12 cellular contexts compared by ENCODE assay signal in genomic region chr17:16997514-16998429, GRCh38. TPM values are rescaled to one million over a fixed set of nuclear protein-coding genes. Genes with fewer than 3 reads are reported as not detected.
DNase-seq lines count a peak whose midpoint lies in the region; ATAC-seq and TF ChIP-seq lines count a peak whose summit lies in the region.
"Had no signal": no experiment of that assay in that cellular context is flagged by ENCODE, and none has a peak within 500 bp of the region (broad histone marks: within the 10 kb centered on the region; RNA-seq: fewer than 3 reads in every experiment).

No MANE protein-coding gene starts in this region.

- peak; percentile 81 for TF ChIP-seq CTCF in AG04450 (IDR thresholded peaks at IDR 0.05; ENCODE audit: low read depth, low read length)
- TF ChIP-seq CTCF in Loucy (conservative IDR thresholded peaks at IDR 0.05; ENCODE audit: low read length): peak; percentile 75
- TF ChIP-seq CTCF in brain microvascular endothelial cell (IDR thresholded peaks at IDR 0.05; ENCODE audit: low read depth, low read length, missing control alignments): peak; percentile 87

- H4K20me1 ChIP-seq in Loucy (ENCODE audit: insufficient read depth, low read length, poor library complexity, severe bottlenecking): no peaks in the 10 kb centered on the region

- H3K36me3 Mint-ChIP-seq in activated CD4-positive, alpha-beta memory T cell treated with anti-CD3 and anti-CD28 coated beads for 36 hours: no peaks in the 10 kb centered on the region
- H3K36me3 Mint-ChIP-seq: CD8-positive, alpha-beta T cell had no signal

- H3K27ac ChIP-seq in AG04450 (ENCODE audit: low read depth, low read length) (no peak overlapping the region), brain microvascular endothelial cell (no peak overlapping the region)
- H3K27ac ChIP-seq: transverse colon had no signal

- no peak overlapping the region for H2AFZ ChIP-seq in Loucy (ENCODE audit: low read length)

- H3K4me3 Mint-ChIP-seq in activated CD4-positive, alpha-beta memory T cell treated with anti-CD3 and anti-CD28 coated beads for 36 hours: no peak overlapping the region
- H3K4me3 Mint-ChIP-seq: CD8-positive, alpha-beta T cell had no signal

- H3K36me3 ChIP-seq in Loucy (ENCODE audit: insufficient read depth, low read length) (no peaks in the 10 kb centered on the region), brain microvascular endothelial cell (replicated peaks) (no peaks in the 10 kb centered on the region)
- H3K36me3 ChIP-seq: transverse colon had no signal

- in situ Hi-C loops in brain microvascular endothelial cell (cut with HindIII; ENCODE audit: low pct_ligation_motif_present, low sequenced_read_pairs): no loop called here

- H3K4me1 Mint-ChIP-seq in activated CD4-positive, alpha-beta memory T cell treated with anti-CD3 and anti-CD28 coated beads for 36 hours (ENCODE audit: low read depth): no peaks in the 10 kb centered on the region

- no peaks in the 10 kb centered on the region for H3K9me2 ChIP-seq in Loucy (replicated peaks; ENCODE audit: low read depth, low read length)

- CTCF ChIA-PET in AG04450 (lab: Charles Lee): interaction anchor here (0.5 to 1.0 kb wide), 17 partner anchors 8 to 649 kb away, joined by 3 to 5 read pairs (median 4); no protein-coding TSS in a partner anchor
- CTCF ChIA-PET in activated CD4-positive, alpha-beta memory T cell treated with anti-CD3 and anti-CD28 coated beads for 36 hours (lab: Charles Lee): no interaction called here

- H3K9ac ChIP-seq in Loucy (ENCODE audit: low read depth, low read length, poor library complexity, severe bottlenecking): no peak overlapping the region

- POLR2A ChIA-PET in AG04450 (lab: Yijun Ruan, JAX): no interaction called here
- POLR2A ChIA-PET in activated CD4-positive, alpha-beta memory T cell treated with anti-CD3 and anti-CD28 coated beads for 36 hours (lab: Charles Lee): no interaction called here

- DNase-seq in AG04450 (ENCODE audit: low read depth, low spot score): no peak
- peak; percentile 16 for DNase-seq in brain microvascular endothelial cell
- no peak for DNase-seq in NK-92 treated with Interleukin-12 subunit alpha and Interleukin-12 subunit beta, amount 100 ng/mL, for 24 hours (lab: John Stamatoyannopoulos, UW)
- no peak for DNase-seq in activated CD4-positive, alpha-beta memory T cell treated with anti-CD3 and anti-CD28 coated beads for 36 hours
- DNase-seq: NCI-H774, transverse colon had no signal

- no peak overlapping the region for H3K27ac Mint-ChIP-seq in activated CD4-positive, alpha-beta memory T cell treated with anti-CD3 and anti-CD28 coated beads for 36 hours
- H3K27ac Mint-ChIP-seq: CD8-positive, alpha-beta T cell had no signal

- no peaks in the 10 kb centered on the region for H3K79me2 ChIP-seq in Loucy (ENCODE audit: insufficient read depth, low read length)

- H3K9me3 Mint-ChIP-seq in activated CD4-positive, alpha-beta memory T cell treated with anti-CD3 and anti-CD28 coated beads for 36 hours: no peaks in the 10 kb centered on the region
- H3K9me3 Mint-ChIP-seq: CD8-positive, alpha-beta T cell had no signal

- H3K4me3 ChIP-seq in AG04450 (ENCODE audit: low read depth, low read length) (no peak overlapping the region), Loucy (ENCODE audit: low read length, poor library complexity, severe bottlenecking) (no peak overlapping the region), brain microvascular endothelial cell (ENCODE audit: low read depth, low read length) (no peak overlapping the region)
- H3K4me3 ChIP-seq: transverse colon had no signal

- no peaks in the 10 kb centered on the region for H3F3A ChIP-seq in Loucy (ENCODE audit: low read depth)

- H3K27me3 Mint-ChIP-seq in activated CD4-positive, alpha-beta memory T cell treated with anti-CD3 and anti-CD28 coated beads for 36 hours: no peaks in the 10 kb centered on the region

- intact Hi-C loops in activated CD4-positive, alpha-beta memory T cell treated with anti-CD3 and anti-CD28 coated beads for 36 hours (cut with micrococcal nuclease): no loop called here

- H3K9me3 ChIP-seq in AG04450 (ENCODE audit: control insufficient read depth, insufficient read depth, low read length) (no peaks in the 10 kb centered on the region; the same call in 1 of the 2 replicates), Loucy (ENCODE audit: insufficient read depth, low read depth, low read length) (no peaks in the 10 kb centered on the region)
- H3K9me3 ChIP-seq: transverse colon had no signal

- H3K4me2 ChIP-seq in Loucy (ENCODE audit: low read depth, low read length, poor library complexity, severe bottlenecking): no peak overlapping the region

- H3K27me3 ChIP-seq in AG04450 (ENCODE audit: control insufficient read depth, insufficient read depth, low read length) (peaks cover 13% of the 10 kb centered on the region), Loucy (ENCODE audit: insufficient read depth, low read length, poor library complexity, severe bottlenecking) (no peaks in the 10 kb centered on the region), brain microvascular endothelial cell (replicated peaks) (no peaks in the 10 kb centered on the region)
- H3K27me3 ChIP-seq: transverse colon had no signal

- ATAC-seq in GM18511 (IDR thresholded peaks at IDR 0.05; ENCODE audit: unreplicated experiment): peak; percentile 59
- no peak for ATAC-seq in GM21526 (IDR thresholded peaks at IDR 0.05; ENCODE audit: low FRiP score, unreplicated experiment)
- no peak for ATAC-seq in esophagus mucosa
- ATAC-seq: CD8-positive, alpha-beta T cell had no signal

- peaks cover 3% of the 10 kb centered on the region for H3K4me1 ChIP-seq in Loucy (ENCODE audit: insufficient read depth, low read length, poor library complexity, severe bottlenecking)

RNA-seq across cellular contexts. Expression of gene TNFRSF13B, which starts 25.9 kb away (rescaled TPM):
- not detected in 2 replicates for polyA plus RNA-seq in AG04450 (2011; rRNA removed)
- not detected in 2 replicates for polyA minus RNA-seq in AG04450 (2011; rRNA and poly(A)+ RNA removed)
- not detected for total RNA-seq in activated CD4-positive, alpha-beta memory T cell treated with anti-CD3 and anti-CD28 coated beads for 36 hours
- 0.28 TPM for total RNA-seq in esophagus mucosa
- total RNA-seq: bronchial epithelial cell; CD8-positive, alpha-beta T cell had no signal

RNA-seq across cellular contexts. Expression of gene MPRIP, which starts 44.5 kb away (rescaled TPM):
- 95.0 and 122 TPM in 2 replicates for polyA plus RNA-seq in AG04450 (2011; rRNA removed)
- 152 and 153 TPM in 2 replicates for polyA minus RNA-seq in AG04450 (2011; rRNA and poly(A)+ RNA removed)
- total RNA-seq in activated CD4-positive, alpha-beta memory T cell treated with anti-CD3 and anti-CD28 coated beads for 36 hours: 100 to 1,000 TPM; 145 to 157 TPM
- 132 TPM for total RNA-seq in esophagus mucosa
